ENCODE assay signal across 16 cellular contexts in genomic region chr10:19947656-19948055, GRCh38.
DNase-seq lines count a peak whose midpoint lies in the region; ATAC-seq and TF ChIP-seq lines count a peak whose summit lies in the region.
"Had no signal": no experiment of that assay in that cellular context is flagged by ENCODE, and none has a peak within 500 bp of the region (broad histone marks: within the 10 kb centered on the region; RNA-seq: fewer than 3 reads in every experiment).

No MANE protein-coding gene starts in this region.

- H3K36me3 ChIP-seq in psoas muscle (ENCODE audit: insufficient read depth in 1 of 2, low read depth in 1 of 2) = no peaks in the 10 kb centered on the region
- H3K36me3 ChIP-seq: BE2C, colonic mucosa had no signal

- DNase-seq in psoas muscle (no peak), NCI-H128 (lab: John Stamatoyannopoulos, UW; ENCODE audit: unreplicated experiment) (no peak)
- DNase-seq: activated CD8-positive, alpha-beta memory T cell treated with anti-CD3 and anti-CD28 coated beads, Interleukin-2, amount 10 ng/mL, durations not matched to agents 7 days and 5 days; activated effector memory CD4-positive, alpha-beta T cell treated with anti-CD3 and anti-CD28 coated beads, Interleukin-2, amount 50 U/mL, for 16 hours; BE2C; colonic mucosa; DMS153; NCI-H1048; retina had no signal

- ATAC-seq in GM18520 (IDR thresholded peaks at IDR 0.05; ENCODE audit: unreplicated experiment) (peak; percentile 40), GM19467 (IDR thresholded peaks at IDR 0.05; ENCODE audit: unreplicated experiment) (peak; percentile 63), HG03066 (IDR thresholded peaks at IDR 0.05; ENCODE audit: low read depth, unreplicated experiment) (peak; percentile 44), psoas muscle (no peak), GM19351 (IDR thresholded peaks at IDR 0.05; ENCODE audit: unreplicated experiment) (no peak), HG03139 (IDR thresholded peaks at IDR 0.05; ENCODE audit: unreplicated experiment) (no peak)
- ATAC-seq: activated CD8-positive, alpha-beta memory T cell treated with anti-CD3 and anti-CD28 coated beads, Interleukin-2, amount 10 ng/mL, durations not matched to agents 7 days and 5 days; K562 had no signal

- no peaks in the 10 kb centered on the region for H3K27me3 ChIP-seq in psoas muscle (ENCODE audit: insufficient read depth in 3 of 3, low read length in 2 of 3)
- H3K27me3 ChIP-seq: BE2C, colonic mucosa had no signal

- no peaks in the 10 kb centered on the region for H3K9me3 ChIP-seq in psoas muscle
- H3K9me3 ChIP-seq: BE2C, colonic mucosa had no signal

- 66 to 70% (median 70%) methylated on average over 2 of the region's 2 CpGs for WGBS in psoas muscle, 3 donors

- H3K4me1 ChIP-seq in psoas muscle = peaks cover 36% of the 10 kb centered on the region
- H3K4me1 ChIP-seq: BE2C, colonic mucosa had no signal

- peak overlapping the region; percentile 6 for H3K27ac ChIP-seq in psoas muscle
- H3K27ac ChIP-seq: colonic mucosa, HL-60 had no signal

- no peak for TF ChIP-seq CTCF in psoas muscle (IDR thresholded peaks at IDR 0.05)

- intact Hi-C loops in psoas muscle (cut with DNase I) = loop anchor here in 1 of 2 donors (5.0 kb wide), 1 partner anchor 130 kb away; the partner anchor contains the start of gene PLXDC2

- H3K4me3 ChIP-seq in psoas muscle = no peak overlapping the region
- H3K4me3 ChIP-seq: colonic mucosa, K562 had no signal

Comparison
In these comparisons a context has a peak if more than half of its experiments do, and no peak if none do; other contexts are left out.
1. ATAC-seq: peak in GM18520 (single experiment), GM19467 (single experiment) and HG03066 (single experiment); none in psoas muscle (0 of 4), GM19351 (single experiment) and HG03139 (single experiment).